25 cellular contexts compared by ENCODE assay signal in the genomic region with DNA sequence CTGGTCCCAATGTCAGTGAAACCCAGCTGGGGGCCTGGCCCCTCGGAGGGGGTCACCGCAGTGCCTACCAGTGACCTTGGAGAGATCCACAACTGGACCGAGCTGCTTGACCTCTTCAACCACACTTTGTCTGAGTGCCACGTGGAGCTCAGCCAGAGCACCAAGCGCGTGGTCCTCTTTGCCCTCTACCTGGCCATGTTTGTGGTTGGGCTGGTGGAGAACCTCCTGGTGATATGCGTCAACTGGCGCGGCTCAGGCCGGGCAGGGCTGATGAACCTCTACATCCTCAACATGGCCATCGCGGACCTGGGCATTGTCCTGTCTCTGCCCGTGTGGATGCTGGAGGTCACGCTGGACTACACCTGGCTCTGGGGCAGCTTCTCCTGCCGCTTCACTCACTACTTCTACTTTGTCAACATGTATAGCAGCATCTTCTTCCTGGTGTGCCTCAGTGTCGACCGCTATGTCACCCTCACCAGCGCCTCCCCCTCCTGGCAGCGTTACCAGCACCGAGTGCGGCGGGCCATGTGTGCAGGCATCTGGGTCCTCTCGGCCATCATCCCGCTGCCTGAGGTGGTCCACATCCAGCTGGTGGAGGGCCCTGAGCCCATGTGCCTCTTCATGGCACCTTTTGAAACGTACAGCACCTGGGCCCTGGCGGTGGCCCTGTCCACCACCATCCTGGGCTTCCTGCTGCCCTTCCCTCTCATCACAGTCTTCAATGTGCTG. TPM values are rescaled to one million over a fixed set of nuclear protein-coding genes. Genes with fewer than 3 reads are reported as not detected.
DNase-seq lines count a peak whose midpoint lies in the region; ATAC-seq and TF ChIP-seq lines count a peak whose summit lies in the region.
"Had no signal": no experiment of that assay in that cellular context is flagged by ENCODE, and none has a peak within 500 bp of the region (broad histone marks: within the 10 kb centered on the region; RNA-seq: fewer than 3 reads in every experiment).

No MANE protein-coding gene starts in this region.

- intact Hi-C loops in lower lobe of right lung (cut with DNase I) = no loop called here

- no peak for TF ChIP-seq CTCF in endodermal cell (conservative IDR thresholded peaks at IDR 0.05)
- no peak for TF ChIP-seq CTCF in osteocyte (IDR thresholded peaks at IDR 0.05)
- TF ChIP-seq CTCF in lower lobe of right lung (IDR thresholded peaks at IDR 0.05) = no peak

- no peaks in the 10 kb centered on the region for H3K27me3 Mint-ChIP-seq in T-helper 17 cell
- no peaks in the 10 kb centered on the region for H3K27me3 Mint-ChIP-seq in endodermal cell (ENCODE audit: insufficient read depth)
- peaks cover 8% of the 10 kb centered on the region for H3K27me3 Mint-ChIP-seq in osteocyte (ENCODE audit: unreplicated experiment)
- H3K27me3 Mint-ChIP-seq: activated CD4-positive, alpha-beta memory T cell treated with anti-CD3 and anti-CD28 coated beads, Interleukin-2, amount 10 ng/mL, durations not matched to agents 7 days and 5 days; naive thymus-derived CD8-positive, alpha-beta T cell had no signal

- ATAC-seq in T-helper 17 cell = no peak
- ATAC-seq in lower lobe of right lung = no peak
- ATAC-seq in HG03139 (IDR thresholded peaks at IDR 0.05; ENCODE audit: unreplicated experiment) = no peak
- ATAC-seq: left lung; naive thymus-derived CD8-positive, alpha-beta T cell; pancreas; upper lobe of right lung had no signal

- H3K9me3 Mint-ChIP-seq in endodermal cell = no peaks in the 10 kb centered on the region
- no peaks in the 10 kb centered on the region for H3K9me3 Mint-ChIP-seq in osteocyte (ENCODE audit: unreplicated experiment)
- H3K9me3 Mint-ChIP-seq: activated CD4-positive, alpha-beta memory T cell treated with anti-CD3 and anti-CD28 coated beads, Interleukin-2, amount 10 ng/mL, durations not matched to agents 7 days and 5 days; naive thymus-derived CD8-positive, alpha-beta T cell had no signal

- H3K27me3 ChIP-seq in endodermal cell (ENCODE audit: control insufficient read depth, insufficient read depth, low read length, poor library complexity, severe bottlenecking) = no peaks in the 10 kb centered on the region
- no peaks in the 10 kb centered on the region for H3K27me3 ChIP-seq in lower lobe of right lung (ENCODE audit: low read depth)
- H3K27me3 ChIP-seq: left lung, pancreas, upper lobe of right lung had no signal

- H3K36me3 ChIP-seq in endodermal cell (ENCODE audit: control insufficient read depth, insufficient read depth, low read length) (peaks cover 8% of the 10 kb centered on the region), lower lobe of right lung (peaks cover 13% of the 10 kb centered on the region)
- H3K36me3 ChIP-seq: pancreas had no signal

- H3K4me3 Mint-ChIP-seq in T-helper 17 cell = no peak overlapping the region
- no peak overlapping the region for H3K4me3 Mint-ChIP-seq in endodermal cell
- H3K4me3 Mint-ChIP-seq in osteocyte (ENCODE audit: unreplicated experiment) = no peak overlapping the region
- H3K4me3 Mint-ChIP-seq: activated CD4-positive, alpha-beta memory T cell treated with anti-CD3 and anti-CD28 coated beads, Interleukin-2, amount 10 ng/mL, durations not matched to agents 7 days and 5 days; naive thymus-derived CD8-positive, alpha-beta T cell had no signal

- 95 to 96% methylated on average over 18 to 26 of the region's 26 CpGs for WGBS in endodermal cell (ENCODE audit: insufficient coverage in 1 of 2, insufficient read length in 1 of 2), 2 experiments

- H3K27ac ChIP-seq in endodermal cell (ENCODE audit: low read depth, low read length) = no peak overlapping the region
- H3K27ac ChIP-seq in lower lobe of right lung = no peak overlapping the region
- H3K27ac ChIP-seq: left lung, pancreas had no signal

- peak overlapping the region; percentile 83 for H3K27ac Mint-ChIP-seq in T-helper 17 cell
- no peak overlapping the region for H3K27ac Mint-ChIP-seq in endodermal cell
- H3K27ac Mint-ChIP-seq in osteocyte (ENCODE audit: unreplicated experiment) = no peak overlapping the region
- H3K27ac Mint-ChIP-seq: activated CD4-positive, alpha-beta memory T cell treated with anti-CD3 and anti-CD28 coated beads, Interleukin-2, amount 10 ng/mL, durations not matched to agents 7 days and 5 days had no signal

- peaks cover 5% of the 10 kb centered on the region for H3K36me3 Mint-ChIP-seq in T-helper 17 cell (ENCODE audit: low read depth)
- peaks cover 16% of the 10 kb centered on the region for H3K36me3 Mint-ChIP-seq in endodermal cell (ENCODE audit: low read depth)
- H3K36me3 Mint-ChIP-seq in osteocyte (ENCODE audit: unreplicated experiment) = peaks cover 12% of the 10 kb centered on the region

- H3K4me1 ChIP-seq in endodermal cell (ENCODE audit: control insufficient read depth, insufficient read depth, low read length) = no peaks in the 10 kb centered on the region
- H3K4me1 ChIP-seq in lower lobe of right lung = peaks cover 30% of the 10 kb centered on the region
- H3K4me1 ChIP-seq: pancreas had no signal

- H3K9me3 ChIP-seq in T-helper 17 cell (ENCODE audit: control insufficient read depth, low read length, poor library complexity, severe bottlenecking) (no peaks in the 10 kb centered on the region), endodermal cell (ENCODE audit: control insufficient read depth, low read length) (no peaks in the 10 kb centered on the region), lower lobe of right lung (no peaks in the 10 kb centered on the region)
- H3K9me3 ChIP-seq: left lung, pancreas, upper lobe of right lung had no signal

- H3K4me1 Mint-ChIP-seq in T-helper 17 cell (peaks cover 25% of the 10 kb centered on the region), endodermal cell (peaks cover 3% of the 10 kb centered on the region), osteocyte (ENCODE audit: unreplicated experiment) (no peaks in the 10 kb centered on the region)

- DNase-seq in T-helper 17 cell = no peak
- peak; percentile 42 for DNase-seq in endodermal cell
- peak; percentile 81 for DNase-seq in osteocyte (ENCODE audit: extremely low spot score, unreplicated experiment)
- DNase-seq in lower lobe of right lung = no peak
- DNase-seq in medulla oblongata (ENCODE audit: extremely low spot score) = no peak
- DNase-seq: activated CD4-positive, alpha-beta memory T cell treated with anti-CD3 and anti-CD28 coated beads, Interleukin-2, amount 10 ng/mL, durations not matched to agents 7 days and 5 days; activated CD4-positive, CD25-positive, alpha-beta regulatory T cell treated with anti-CD3 and anti-CD28 coated beads, Interleukin-2, amount 50 U/mL, for 72 hours; activated naive CD4-positive, alpha-beta T cell; central memory CD4-positive, alpha-beta T cell; DMS153; left lung; NCI-H1417 treated with DMSO at 0.1 percent for 48 hours; NCI-H2081 treated with DMSO at 0.1 percent for 48 hours; NCI-H345; pancreas; RPMI8226; stimulated activated CD4-positive, alpha-beta T cell treated with anti-CD3 and anti-CD28 coated beads, Interleukin-2, amount 100 ng/mL, for 48 hours; substantia nigra; upper lobe of right lung had no signal

- H3K4me3 ChIP-seq in endodermal cell (ENCODE audit: low read length) (no peak overlapping the region), lower lobe of right lung (no peak overlapping the region)
- H3K4me3 ChIP-seq: left lung, pancreas, upper lobe of right lung had no signal

- H3K9ac ChIP-seq in endodermal cell (ENCODE audit: extremely low read depth, low read length, poor library complexity, severe bottlenecking) = no peak overlapping the region

RNA-seq across cellular contexts. Expression of a gene that starts 11.0 kb away (rescaled TPM):
- 10 to 100 TPM in 1 of 2 donors, 1 to 10 TPM in 1; 7.0 to 10.8 TPM for total RNA-seq in T-helper 17 cell
- 10 to 100 TPM; 22.1 to 25.7 TPM for total RNA-seq in endodermal cell
- polyA plus RNA-seq in endodermal cell (2013, experiment 1 of 2) = 17.3 TPM
- polyA plus RNA-seq in endodermal cell (2013, experiment 2 of 2) = 16.1 TPM
- 6.4 and 7.0 TPM in 2 replicates for total RNA-seq in osteocyte
- total RNA-seq in lower lobe of right lung = 6.8 TPM

RNA-seq across cellular contexts. Expression of a gene that starts 21.0 kb away (rescaled TPM):
- not detected for total RNA-seq in T-helper 17 cell
- 1 to 10 TPM; 1.8 to 5.4 TPM for total RNA-seq in endodermal cell
- polyA plus RNA-seq in endodermal cell (2013, experiment 1 of 2) = 9.2 TPM
- polyA plus RNA-seq in endodermal cell (2013, experiment 2 of 2) = 7.2 TPM
- total RNA-seq in osteocyte = not detected in 2 replicates
- total RNA-seq in lower lobe of right lung = not detected
- total RNA-seq: activated CD4-positive, alpha-beta memory T cell treated with anti-CD3 and anti-CD28 coated beads, Interleukin-2, amount 10 ng/mL, durations not matched to agents 7 days and 5 days; dermis microvascular lymphatic vessel endothelial cell; endothelial cell of umbilical vein; left lung; naive thymus-derived CD8-positive, alpha-beta T cell; pancreas; SK-MEL-5; upper lobe of right lung had no signal
- polyA plus RNA-seq: BJ; endothelial cell of umbilical vein; naive thymus-derived CD8-positive, alpha-beta T cell had no signal

RNA-seq across cellular contexts. Expression of a gene that starts 38.0 kb away (rescaled TPM):
- under 1 TPM; 0.40 to 0.81 TPM for total RNA-seq in T-helper 17 cell
- total RNA-seq in endodermal cell = 1 to 10 TPM; 1.1 to 3.0 TPM
- polyA plus RNA-seq in endodermal cell (2013, experiment 1 of 2) = 0.53 TPM
- polyA plus RNA-seq in endodermal cell (2013, experiment 2 of 2) = 0.54 TPM
- total RNA-seq in osteocyte = 0.16 and 0.27 TPM in 2 replicates
- 0.53 TPM for total RNA-seq in lower lobe of right lung
- total RNA-seq: SK-MEL-5 had no signal

RNA-seq across cellular contexts. Expression of a gene that starts 54.6 kb away (rescaled TPM):
- total RNA-seq in T-helper 17 cell (under 1 TPM in 1 of 2 donors, not detected in 1; 0.70 TPM), endodermal cell (1 to 10 TPM in 1 of 2 donors, under 1 TPM in 1; 0.77 to 1.7 TPM), osteocyte (not detected in 2 replicates), lower lobe of right lung (2.9 TPM)
- polyA plus RNA-seq in endodermal cell (2013, experiment 1 of 2) = 1.1 TPM
- 0.12 TPM for polyA plus RNA-seq in endodermal cell (2013, experiment 2 of 2)
- total RNA-seq: endothelial cell of umbilical vein, SK-MEL-5 had no signal
- polyA plus RNA-seq: endothelial cell of umbilical vein had no signal

Comparison
In these comparisons a context has a peak if more than half of its experiments do, and no peak if none do; other contexts are left out.
1. DNase-seq: peak in endodermal cell (single experiment) and osteocyte (single experiment); none in T-helper 17 cell (0 of 3), lower lobe of right lung (single experiment) and medulla oblongata (single experiment).